In genomic region chr7:15860264-15860949, GRCh38 we compare ENCODE assay signal across 31 cellular contexts.
"Had no signal": no experiment of that assay in that cellular context is flagged by ENCODE, and none has a peak within 500 bp of the region (broad histone marks: within the 10 kb centered on the region; RNA-seq: fewer than 3 reads in every experiment).

No MANE protein-coding gene starts in this region.

- H3K27ac ChIP-seq: body of pancreas, esophagus muscularis mucosa, foreskin keratinocyte, gastrocnemius medialis, heart left ventricle, VCaP had no signal

- ATAC-seq: activated CD8-positive, alpha-beta T cell treated with anti-CD3 and anti-CD28 coated beads for 36 hours; activated T-cell treated with anti-CD3 and anti-CD28 coated beads, Interleukin-2, amount 50 U/mL, for 4 hours; activated T-helper 17 cell treated with anti-CD3 and anti-CD28 coated beads, Interleukin-2, amount 50 U/mL, for 72 hours; body of pancreas; effector memory CD8-positive, alpha-beta T cell; foreskin keratinocyte; gastrocnemius medialis; heart left ventricle; WTC11 had no signal

- FAIRE-seq: colon, TTC549 had no signal

- H3K4me1 Mint-ChIP-seq: activated T-helper 17 cell treated with anti-CD3 and anti-CD28 coated beads, Interleukin-2, amount 50 U/mL, for 72 hours had no signal

- H3K27ac Mint-ChIP-seq: activated CD8-positive, alpha-beta T cell treated with anti-CD3 and anti-CD28 coated beads for 36 hours; activated naive CD8-positive, alpha-beta T cell; activated T-helper 17 cell treated with anti-CD3 and anti-CD28 coated beads, Interleukin-2, amount 50 U/mL, for 72 hours; effector memory CD8-positive, alpha-beta T cell; WTC11 had no signal

- H3K9me3 ChIP-seq: body of pancreas, esophagus muscularis mucosa, gastrocnemius medialis, heart left ventricle had no signal

- DNase-seq: activated CD4-positive, alpha-beta T cell treated with anti-CD3 and anti-CD28 coated beads for 48 hours; activated CD4-positive, alpha-beta T cell treated with anti-CD3 and anti-CD28 coated beads, Interleukin-2, amount 50 U/mL, for 1 hour; activated CD4-positive, alpha-beta T cell treated with anti-CD3 and anti-CD28 coated beads, Interleukin-2, amount 50 U/mL, for 48 hours; activated CD8-positive, alpha-beta memory T cell treated with anti-CD3 and anti-CD28 coated beads for 24 hours; activated CD8-positive, alpha-beta T cell treated with anti-CD3 and anti-CD28 coated beads for 36 hours; activated effector memory CD4-positive, alpha-beta T cell treated with Interleukin-2 at 50 U/mL for 16 hours; activated gamma-delta T cell treated with Interleukin-2 at 50 U/mL for 16 hours; activated naive CD4-positive, alpha-beta T cell treated with anti-CD3 and anti-CD28 coated beads, Interleukin-2, amount 50 U/mL, for 16 hours; activated naive CD4-positive, alpha-beta T cell treated with Interleukin-2 at 50 U/mL for 16 hours; activated T-cell treated with anti-CD3 and anti-CD28 coated beads, Interleukin-2, amount 50 U/mL, for 4 hours; amygdala; aorta; body of pancreas; caudate nucleus; cortex of kidney; dermis blood vessel endothelial cell; effector CD4-positive, alpha-beta T cell; effector memory CD8-positive, alpha-beta T cell; erythroblast; foreskin keratinocyte; gastrocnemius medialis; glutamatergic neuron; heart left ventricle; T-helper 2 cell had no signal

- H3K4me3 Mint-ChIP-seq: activated CD8-positive, alpha-beta T cell treated with anti-CD3 and anti-CD28 coated beads for 36 hours; activated naive CD8-positive, alpha-beta T cell; activated T-cell treated with anti-CD3 and anti-CD28 coated beads, Interleukin-2, amount 50 U/mL, for 4 hours; activated T-helper 17 cell treated with anti-CD3 and anti-CD28 coated beads, Interleukin-2, amount 50 U/mL, for 72 hours; effector memory CD8-positive, alpha-beta T cell; WTC11 had no signal

- H3K4me3 ChIP-seq: body of pancreas, esophagus muscularis mucosa, gastrocnemius medialis, heart left ventricle had no signal

- H3K4me1 ChIP-seq: body of pancreas, foreskin keratinocyte, gastrocnemius medialis had no signal

- H3K27me3 ChIP-seq: body of pancreas, esophagus muscularis mucosa, foreskin keratinocyte, gastrocnemius medialis, heart left ventricle had no signal

- H3K36me3 Mint-ChIP-seq: activated naive CD8-positive, alpha-beta T cell; WTC11 had no signal

- H3K27me3 Mint-ChIP-seq: activated CD8-positive, alpha-beta T cell treated with anti-CD3 and anti-CD28 coated beads for 36 hours; activated naive CD8-positive, alpha-beta T cell; activated T-helper 17 cell treated with anti-CD3 and anti-CD28 coated beads, Interleukin-2, amount 50 U/mL, for 72 hours; effector memory CD8-positive, alpha-beta T cell had no signal

- H3K36me3 ChIP-seq: esophagus muscularis mucosa, gastrocnemius medialis, heart left ventricle had no signal
